25 cellular contexts compared by ENCODE assay signal in the genomic region with DNA sequence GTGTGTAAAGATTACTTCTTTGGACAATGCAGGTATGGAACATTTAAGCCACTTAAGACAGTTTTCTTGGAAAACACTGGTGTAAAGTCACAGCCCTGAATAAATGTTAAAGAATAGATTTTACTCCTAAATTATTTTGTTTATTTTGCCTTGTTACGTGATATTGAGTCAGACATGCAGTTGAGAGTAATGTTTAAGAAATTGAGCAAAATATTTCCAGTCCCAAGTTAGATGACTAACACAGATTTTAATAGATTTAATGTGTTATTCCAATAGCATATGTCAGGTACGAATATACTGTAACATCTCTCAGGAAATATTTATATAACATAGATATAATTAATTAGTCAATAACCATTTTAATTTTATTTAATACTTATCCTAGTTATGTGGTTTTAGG.
"Had no signal": no experiment of that assay in that cellular context is flagged by ENCODE, and none has a peak within 500 bp of the region (broad histone marks: within the 10 kb centered on the region; RNA-seq: fewer than 3 reads in every experiment).

No MANE protein-coding gene starts in this region.

- DNase-seq: dermis blood vessel endothelial cell; effector memory CD4-positive, alpha-beta T cell; foreskin keratinocyte; heart left ventricle; natural killer cell; occipital lobe; ovary; posterior cingulate gyrus; psoas muscle; right cardiac atrium; spleen; stimulated activated CD4-positive, alpha-beta T cell treated with anti-CD3 and anti-CD28 coated beads, Interleukin-4, amount 100 ng/mL, for 4 hours; stimulated activated naive CD8-positive, alpha-beta T cell treated with anti-CD3 and anti-CD28 coated beads, Interleukin-15, Interleukin-2, amounts not matched to agents 100 U/mL and 50 U/mL, for 24 hours; substantia nigra; testis; tibial artery had no signal

- H3K27ac Mint-ChIP-seq: memory B cell; natural killer cell; stimulated activated memory B cell treated with anti-CD40 and anti-IgM and Interleukin-4, amounts not matched to agents 10 μg/mL and 1 μg/mL and 100 μg/mL, for 72 hours; type B pancreatic cell had no signal

- H3K4me3 Mint-ChIP-seq: memory B cell; natural killer cell; stimulated activated memory B cell treated with anti-CD40 and anti-IgM and Interleukin-4, amounts not matched to agents 10 μg/mL and 1 μg/mL and 100 μg/mL, for 72 hours; type B pancreatic cell had no signal

- H3K27ac ChIP-seq: coronary artery, esophagus muscularis mucosa, foreskin keratinocyte, gastroesophageal sphincter, heart left ventricle, hepatocyte, ovary, psoas muscle, skin epidermis, spleen, testis, tibial artery had no signal

- ATAC-seq: foreskin keratinocyte; gastroesophageal sphincter; heart left ventricle; natural killer cell; psoas muscle; right cardiac atrium; stimulated activated memory B cell treated with anti-CD40 and anti-IgM and Interleukin-4, amounts not matched to agents 10 μg/mL and 1 μg/mL and 100 μg/mL, for 72 hours; stimulated activated naive CD8-positive, alpha-beta T cell treated with anti-CD3 and anti-CD28 coated beads, Interleukin-15, Interleukin-2, amounts not matched to agents 100 U/mL and 50 U/mL, for 24 hours had no signal

- H3K9me3 Mint-ChIP-seq: memory B cell; stimulated activated memory B cell treated with anti-CD40 and anti-IgM and Interleukin-4, amounts not matched to agents 10 μg/mL and 1 μg/mL and 100 μg/mL, for 72 hours; type B pancreatic cell had no signal

- H3K36me3 ChIP-seq: esophagus muscularis mucosa, gastroesophageal sphincter, heart left ventricle, ovary, spleen, tibial artery had no signal

- H3K36me3 Mint-ChIP-seq: memory B cell; natural killer cell; stimulated activated memory B cell treated with anti-CD40 and anti-IgM and Interleukin-4, amounts not matched to agents 10 μg/mL and 1 μg/mL and 100 μg/mL, for 72 hours; type B pancreatic cell had no signal

- H3K79me2 ChIP-seq: hepatocyte had no signal

- H3K4me3 ChIP-seq: coronary artery, esophagus muscularis mucosa, gastroesophageal sphincter, heart left ventricle, hepatocyte, lung, ovary, psoas muscle, skin epidermis, spleen, testis, tibial artery had no signal

- H3K27me3 Mint-ChIP-seq: memory B cell; stimulated activated memory B cell treated with anti-CD40 and anti-IgM and Interleukin-4, amounts not matched to agents 10 μg/mL and 1 μg/mL and 100 μg/mL, for 72 hours; type B pancreatic cell had no signal

- H3K27me3 ChIP-seq: esophagus muscularis mucosa, foreskin keratinocyte, gastroesophageal sphincter, heart left ventricle, hepatocyte, ovary, spleen, testis, tibial artery had no signal

- H3K4me1 Mint-ChIP-seq: memory B cell; natural killer cell; stimulated activated memory B cell treated with anti-CD40 and anti-IgM and Interleukin-4, amounts not matched to agents 10 μg/mL and 1 μg/mL and 100 μg/mL, for 72 hours had no signal

- H2AFZ ChIP-seq: hepatocyte had no signal

- H3K4me1 ChIP-seq: esophagus muscularis mucosa, foreskin keratinocyte, gastroesophageal sphincter, heart left ventricle, spleen, testis, tibial artery had no signal

- H3K9me3 ChIP-seq: esophagus muscularis mucosa, gastroesophageal sphincter, heart left ventricle, ovary, psoas muscle, spleen, testis, tibial artery had no signal

- H3K4me2 ChIP-seq: hepatocyte had no signal
